In the genomic region with DNA sequence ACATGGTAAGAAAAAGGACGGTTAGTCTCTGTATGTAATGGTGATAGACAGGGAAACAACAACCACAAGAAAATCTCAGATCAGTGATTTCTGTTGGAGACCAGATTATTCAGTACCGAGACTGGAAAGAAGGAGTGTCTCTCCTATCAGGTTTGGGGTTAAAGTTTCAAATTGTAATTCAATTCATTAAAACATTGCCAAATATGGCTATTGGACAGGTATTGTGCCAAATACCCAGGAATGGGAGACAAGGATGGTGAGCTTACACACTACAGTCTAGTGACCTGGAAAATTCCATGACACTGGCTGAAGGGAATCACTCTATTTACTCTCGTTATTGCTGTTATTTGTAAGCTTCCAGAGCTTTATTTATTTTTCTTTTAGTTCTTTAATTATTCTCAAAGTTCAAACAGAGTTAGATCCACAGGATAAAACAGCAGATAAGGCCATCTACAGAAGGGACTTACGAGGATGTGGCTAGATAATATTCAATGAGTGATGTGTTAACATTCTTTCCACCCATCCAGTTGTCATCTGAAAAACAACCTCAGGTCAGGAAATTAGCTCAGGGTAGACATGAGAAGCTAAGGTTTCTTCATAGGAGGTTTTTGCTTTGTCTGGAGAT, we compare ENCODE assay signal across 1 cellular context.
TF ChIP-seq lines count a peak whose summit lies in the region.

No MANE protein-coding gene starts in this region.

TF ChIP-seq in IMR-90, 13 proteins besides CTCF, POLR2A, EP300 and RAD21 (continued from another document):
- TF ChIP-seq CEBPB (IDR thresholded peaks at IDR 0.05; ENCODE audit: low read depth, low read length) = no peak
- TF ChIP-seq RFX5 (IDR thresholded peaks at IDR 0.05; ENCODE audit: low read depth, low read length) = no peak
- TF ChIP-seq USF2 (IDR thresholded peaks at IDR 0.05; ENCODE audit: low read depth, low read length) = no peak
- no peak for TF ChIP-seq SMC3 (IDR thresholded peaks at IDR 0.05; ENCODE audit: low read depth, low read length)
- no peak for TF ChIP-seq FOS (IDR thresholded peaks at IDR 0.05; ENCODE audit: low read depth, low read length)
